8 cellular contexts compared by ENCODE assay signal in genomic region chr17:2401426-2402221, GRCh38. TPM values are rescaled to one million over a fixed set of nuclear protein-coding genes. Genes with fewer than 3 reads are reported as not detected.
DNase-seq lines count a peak whose midpoint lies in the region; ATAC-seq, FAIRE-seq and TF ChIP-seq lines count a peak whose summit lies in the region.

No MANE protein-coding gene starts in this region.

- no peak for TF ChIP-seq CTCF in HepG2 (CRISPR knock-in tag; IDR thresholded peaks at IDR 0.05)

- TF ChIP-seq POLR2A in HepG2 (IDR thresholded peaks at IDR 0.05; ENCODE audit: insufficient read depth in 1 of 2, low read depth in 2 of 2, low read length in 2 of 2) = peak in 1 of 2 experiments; percentile 64; a peak in 2 of 4 replicates

- 0% methylated on average over 29 of the region's 72 CpGs for WGBS in HepG2 (ENCODE audit: low lambda C conversion rate)

- no peak for TF ChIP-seq EP300 in HepG2 (IDR thresholded peaks at IDR 0.05; ENCODE audit: low read depth in 2 of 2, low read length in 2 of 2)
- no peak for TF ChIP-seq EP300 in HepG2 (CRISPR knock-in tag; IDR thresholded peaks at IDR 0.05; ENCODE audit: borderline replicate concordance)

- BruUV-seq in HepG2 (replicated peaks; lab: Mats Ljungman, UMichigan) = no TSS peak

- H3K27me3 ChIP-seq in BLaER1 (no peaks in the 10 kb centered on the region), HepG2 (ENCODE audit: control insufficient read depth in 1 of 2, insufficient read depth in 2 of 2, low read length in 2 of 2) (no peaks in the 10 kb centered on the region; a peak in 2 of 5 replicates)

- FAIRE-seq in HepG2 (lab: Jason Lieb, UNC) = no peak

- H3K27ac ChIP-seq in BLaER1 = peak overlapping the region; percentile 97
- peak overlapping the region; percentile 100 for H3K27ac ChIP-seq in HepG2 (ENCODE audit: extremely low read length, insufficient read depth, low read length)

- 0 out of 2 replicates have a peak, but pooled peaks cover 3% of the 10 kb centered on the region for H3K36me3 ChIP-seq in BLaER1
- no peaks in the 10 kb centered on the region for H3K36me3 ChIP-seq in HepG2 (replicated peaks in 1 of 2; ENCODE audit: control insufficient read depth in 1 of 2, insufficient read depth in 2 of 2, low read length in 2 of 2)

- ATAC-seq in GM19395 (IDR thresholded peaks at IDR 0.05; ENCODE audit: unreplicated experiment) (peak; percentile 54), HG03558 (IDR thresholded peaks at IDR 0.05; ENCODE audit: extremely low read depth, unreplicated experiment) (peak; percentile 24), HepG2 (peak; percentile 57)

- peak; percentile 89 for DNase-seq in NCI-H774 (lab: John Stamatoyannopoulos, UW)
- peak; percentile 100 for DNase-seq in activated CD4-positive, alpha-beta memory T cell treated with anti-CD3 and anti-CD28 coated beads for 36 hours
- DNase-seq in dermis microvascular lymphatic vessel endothelial cell (ENCODE audit: low read depth in 2 of 2) = peak; percentile 99 to 100
- DNase-seq in HepG2 (ENCODE audit: low spot score) = peak; percentile 96
- peak; percentile 97 to 98 for DNase-seq in stimulated activated CD4-positive, alpha-beta T cell treated with anti-CD3 and anti-CD28 coated beads, Interleukin-2, amount 100 ng/mL, for 48 hours

- peak overlapping the region; percentile 84 for H3K4me3 ChIP-seq in BLaER1
- peak overlapping the region; percentile 76 to 96 (median 87) for H3K4me3 ChIP-seq in HepG2 (replicated peaks in 1 of 3; ENCODE audit: insufficient read depth in 1 of 3, low read depth in 2 of 3, low read length in 3 of 3)

- peak overlapping the region; percentile 96 for H3K4me3 Mint-ChIP-seq in activated CD4-positive, alpha-beta memory T cell treated with anti-CD3 and anti-CD28 coated beads for 36 hours

- H3K9me3 ChIP-seq in BLaER1 (no peaks in the 10 kb centered on the region), HepG2 (ENCODE audit: low read length) (no peaks in the 10 kb centered on the region)

- H3K36me3 Mint-ChIP-seq in activated CD4-positive, alpha-beta memory T cell treated with anti-CD3 and anti-CD28 coated beads for 36 hours = no peaks in the 10 kb centered on the region

- H3K9ac ChIP-seq in BLaER1 (peak overlapping the region; percentile 96), HepG2 (ENCODE audit: insufficient read depth, low read depth, low read length) (peak overlapping the region; percentile 86)

- H3K4me1 ChIP-seq in BLaER1 = peaks cover 68% of the 10 kb centered on the region
- H3K4me1 ChIP-seq in HepG2 (ENCODE audit: insufficient read depth, low read length) = peaks cover 44% of the 10 kb centered on the region

- POLR2A ChIA-PET in activated CD4-positive, alpha-beta memory T cell treated with anti-CD3 and anti-CD28 coated beads for 36 hours (lab: Charles Lee) = interaction anchor here (0.7 to 3.0 kb wide), 4 partner anchors 9 to 348 kb away, joined by 3 to 37 read pairs (median 5); partner anchors contain the start of gene TSR1
- POLR2A ChIA-PET in HepG2 (lab: Yijun Ruan, JAX) = interaction anchor here (0.8 to 1.7 kb wide), 10 partner anchors 9 to 685 kb away, joined by 3 to 13 read pairs (median 3); partner anchors contain the start of gene TSR1

- in situ Hi-C loops in HepG2 (cut with HindIII; ENCODE audit: extremely low pct_ligation_motif_present, low pct_unique_long_range_greater_than_20kb) = no loop called here

- no peak overlapping the region for H2AFZ ChIP-seq in HepG2 (ENCODE audit: low read length)

- peak overlapping the region; percentile 92 for H3K4me2 ChIP-seq in BLaER1
- peak overlapping the region; percentile 97 for H3K4me2 ChIP-seq in HepG2 (ENCODE audit: low read depth, low read length)

- H4K20me1 ChIP-seq in BLaER1 (peaks cover 33% of the 10 kb centered on the region), HepG2 (ENCODE audit: insufficient read depth, low read length) (peaks cover 11% of the 10 kb centered on the region)

- H3K79me2 ChIP-seq in HepG2 (ENCODE audit: insufficient read depth, low read length) = peaks cover 17% of the 10 kb centered on the region

- H3K27ac Mint-ChIP-seq in activated CD4-positive, alpha-beta memory T cell treated with anti-CD3 and anti-CD28 coated beads for 36 hours = peak overlapping the region; percentile 91

- peak; percentile 30; the same call in 1 of the 2 replicates for TF ChIP-seq RAD21 in HepG2 (CRISPR knock-in tag; IDR thresholded peaks at IDR 0.05)

- H3K9me3 Mint-ChIP-seq in activated CD4-positive, alpha-beta memory T cell treated with anti-CD3 and anti-CD28 coated beads for 36 hours = no peaks in the 10 kb centered on the region

- intact Hi-C loops in activated CD4-positive, alpha-beta memory T cell treated with anti-CD3 and anti-CD28 coated beads for 36 hours (cut with micrococcal nuclease) = loop anchor here (1.0 to 5.0 kb wide), 7 partner anchors 9 to 349 kb away; partner anchors contain the start of genes METTL16, PAFAH1B1, SGSM2 and SMG6
- intact Hi-C loops in HepG2 (cut with micrococcal nuclease; ENCODE audit: unreplicated experiment) = loop anchor here (1.0 to 5.0 kb wide), 3 partner anchors 9 to 64 kb away; partner anchors contain the start of genes SGSM2 and TSR1

- H3K27me3 Mint-ChIP-seq in activated CD4-positive, alpha-beta memory T cell treated with anti-CD3 and anti-CD28 coated beads for 36 hours = no peaks in the 10 kb centered on the region

- peaks cover 43% of the 10 kb centered on the region for H3K4me1 Mint-ChIP-seq in activated CD4-positive, alpha-beta memory T cell treated with anti-CD3 and anti-CD28 coated beads for 36 hours (ENCODE audit: low read depth)

- CTCF ChIA-PET in activated CD4-positive, alpha-beta memory T cell treated with anti-CD3 and anti-CD28 coated beads for 36 hours (lab: Charles Lee) = interaction anchor here (0.6 to 9.5 kb wide), 6 partner anchors 9 to 349 kb away, joined by 3 to 98 read pairs (median 10); no protein-coding TSS in a partner anchor
- CTCF ChIA-PET in HepG2 (lab: Yijun Ruan, JAX; ENCODE audit: low intra/inter-chr PET ratio, low total read pairs) = no interaction called here

TF ChIP-seq in HepG2, 621 proteins besides CTCF, POLR2A, EP300 and RAD21 (continues in another document):
- TF ChIP-seq SRF (IDR thresholded peaks at IDR 0.05; ENCODE audit: low read depth, low read length) = no peak
- TF ChIP-seq NR2C2 (CRISPR knock-in tag; IDR thresholded peaks at IDR 0.05; ENCODE audit: borderline replicate concordance) = 0 out of 2 replicates have a peak, but pooled peaks have one; percentile 17
- TF ChIP-seq NCOR1 (IDR thresholded peaks at IDR 0.05; ENCODE audit: borderline replicate concordance, low read length) = 0 out of 2 replicates have a peak, but pooled peaks have one; percentile 20
- no peak for TF ChIP-seq ZNF577 (CRISPR knock-in tag; IDR thresholded peaks at IDR 0.05; ENCODE audit: borderline replicate concordance, low read depth)
- TF ChIP-seq ZNF34 (CRISPR knock-in tag; IDR thresholded peaks at IDR 0.05; ENCODE audit: borderline replicate concordance) = peak; percentile 12; the same call in 1 of the 2 replicates
- peak; percentile 35; the same call in 1 of the 2 replicates for TF ChIP-seq ZBTB20 (CRISPR knock-in tag; IDR thresholded peaks at IDR 0.05; ENCODE audit: borderline replicate concordance, low read depth)
- no peak for TF ChIP-seq ATF7-NPFF (CRISPR knock-in tag; IDR thresholded peaks at IDR 0.05; ENCODE audit: low read depth)
- TF ChIP-seq CENPBD1 (CRISPR knock-in tag; IDR thresholded peaks at IDR 0.05; ENCODE audit: borderline replicate concordance, low read depth) = no peak
- TF ChIP-seq KLF16 (CRISPR knock-in tag; IDR thresholded peaks at IDR 0.05) = peak in 1 of 2 experiments; percentile 62; a peak in 1 of 4 replicates
- TF ChIP-seq AKAP8 (CRISPR knock-in tag; IDR thresholded peaks at IDR 0.05) = peak; percentile 55; the same call in 1 of the 2 replicates
- TF ChIP-seq KMT2B (CRISPR knock-in tag; IDR thresholded peaks at IDR 0.05) = peak; percentile 3; the same call in 1 of the 2 replicates
- no peak for TF ChIP-seq CERS6 (CRISPR knock-in tag; IDR thresholded peaks at IDR 0.05)

RNA-seq across cellular contexts. Expression of gene MNT, which starts 0.8 kb away (rescaled TPM):
- 10 to 100 TPM; 13.9 to 18.1 TPM for total RNA-seq in activated CD4-positive, alpha-beta memory T cell treated with anti-CD3 and anti-CD28 coated beads for 36 hours
- 2.4 and 3.5 TPM in 2 replicates for total RNA-seq in dermis microvascular lymphatic vessel endothelial cell
- 2.3 and 3.5 TPM in 2 replicates for total RNA-seq in HepG2 (2016; rRNA removed; fragmentation: Illumina TruSeq; extraction: Trizol)
- 0.79 and 1.5 TPM in 2 replicates for total RNA-seq in HepG2 (2016; cell fraction: cytosol; rRNA removed; fragmentation: Illumina TruSeq; extraction: Trizol; ENCODE audit: low read depth)
- total RNA-seq in HepG2 (2016; cell fraction: insoluble cytoplasmic fraction; rRNA removed; fragmentation: Illumina TruSeq; extraction: Trizol) = 2.0 and 2.9 TPM in 2 replicates
- 2.3 and 2.4 TPM in 2 replicates for total RNA-seq in HepG2 (2016; cell fraction: membrane; rRNA removed; fragmentation: Illumina TruSeq; extraction: Trizol)
- total RNA-seq in HepG2 (2016; cell fraction: nucleus; rRNA removed; fragmentation: Illumina TruSeq; extraction: Trizol) = 3.0 and 3.9 TPM in 2 replicates
- polyA plus RNA-seq in HepG2 (2011; rRNA removed) = 1.8 and 2.1 TPM in 2 replicates
- 0.86 and 0.92 TPM in 2 replicates for polyA plus RNA-seq in HepG2 (2011; cell fraction: cytosol; rRNA removed)
- 13.6 and 19.3 TPM in 2 replicates for polyA plus RNA-seq in HepG2 (2011; cell fraction: nucleus; rRNA removed)
- 6.6 and 7.5 TPM in 2 replicates for polyA plus RNA-seq in HepG2 (2012)
- 0.35 and 0.63 TPM in 2 replicates for polyA plus RNA-seq in HepG2 (2016; cell fraction: cytosol; fragmentation: Illumina TruSeq; extraction: Trizol; ENCODE audit: low read depth)
- polyA plus RNA-seq in HepG2 (2016; cell fraction: insoluble cytoplasmic fraction; fragmentation: Illumina TruSeq; extraction: Trizol; ENCODE audit: low read depth) = 3.1 and 5.6 TPM in 2 replicates
- polyA plus RNA-seq in HepG2 (2016; cell fraction: membrane; fragmentation: Illumina TruSeq; extraction: Trizol; ENCODE audit: low read depth) = 1.4 and 1.6 TPM in 2 replicates
- 14.3 and 17.8 TPM in 2 replicates for polyA plus RNA-seq in HepG2 (2016; cell fraction: nucleus; fragmentation: Illumina TruSeq; extraction: Trizol; ENCODE audit: insufficient read depth, low read depth)
- polyA minus RNA-seq in HepG2 (2011; rRNA and poly(A)+ RNA removed; ENCODE audit: low replicate concordance) = 4.3 and 8.2 TPM in 2 replicates
- 3.1 and 3.8 TPM in 2 replicates for polyA minus RNA-seq in HepG2 (2011; cell fraction: cytosol; rRNA and poly(A)+ RNA removed)
- polyA minus RNA-seq in HepG2 (2011; cell fraction: nucleus; rRNA and poly(A)+ RNA removed) = 8.1 and 8.8 TPM in 2 replicates

Comparison
In these comparisons a context has a peak if more than half of its experiments do, and no peak if none do; other contexts are left out.
1. Peak in every context shown above with its lines: DNase-seq, ATAC-seq, H3K4me3 ChIP-seq and H3K27ac ChIP-seq.